ENCODE assay signal across 13 cellular contexts in genomic region chr4:15659768-15660394, GRCh38. TPM values are rescaled to one million over a fixed set of nuclear protein-coding genes. Genes with fewer than 3 reads are reported as not detected.
DNase-seq lines count a peak whose midpoint lies in the region; ATAC-seq, FAIRE-seq and TF ChIP-seq lines count a peak whose summit lies in the region.
"Had no signal": no experiment of that assay in that cellular context is flagged by ENCODE, and none has a peak within 500 bp of the region (broad histone marks: within the 10 kb centered on the region; RNA-seq: fewer than 3 reads in every experiment).

No MANE protein-coding gene starts in this region.

- peaks cover 21% of the 10 kb centered on the region for H3K4me1 ChIP-seq in A673 (ENCODE audit: insufficient read depth, low read length, poor library complexity, severe bottlenecking)
- H3K4me1 ChIP-seq in small intestine (ENCODE audit: control insufficient read depth in 2 of 2, insufficient read depth in 1 of 2, low read depth in 1 of 2, low read length in 1 of 2): peaks cover 0 to 5% of the 10 kb centered on the region in 2 donors

- WGBS in small intestine, 3 donors: 88 to 97% (median 93%) methylated on average over 4 of the region's 4 CpGs

- no peaks in the 10 kb centered on the region for H3K36me3 ChIP-seq in A673 (ENCODE audit: insufficient read depth, low read length, poor library complexity, severe bottlenecking)
- H3K36me3 ChIP-seq in small intestine (ENCODE audit: control insufficient read depth in 2 of 2, insufficient read depth in 2 of 2, low read length in 2 of 2): no peaks in the 10 kb centered on the region

- H3K4me3 Mint-ChIP-seq in activated T-helper 17 cell treated with anti-CD3 and anti-CD28 coated beads, Interleukin-2, amount 50 U/mL, for 72 hours: no peak overlapping the region

- DNase-seq in A673 (ENCODE audit: low spot score): peak; percentile 36
- DNase-seq in HL-60 (ENCODE audit: low read depth in 1 of 2, low spot score in 1 of 2): peak; percentile 90 to 93
- DNase-seq in left lobe of liver (ENCODE audit: low spot score): no peak
- no peak for DNase-seq in NCI-H2227 (lab: John Stamatoyannopoulos, UW; ENCODE audit: unreplicated experiment)
- no peak for DNase-seq in small intestine
- DNase-seq in DMS53 (lab: John Stamatoyannopoulos, UW): no peak
- no peak for DNase-seq in effector CD4-positive, alpha-beta T cell
- DNase-seq: activated T-cell treated with anti-CD3 and anti-CD28 coated beads, Interleukin-2, amount 50 U/mL, for 1 hour; left ventricle myocardium superior; testis had no signal

- H3K27me3 ChIP-seq in A673 (replicated peaks; ENCODE audit: insufficient read depth, low read depth, low read length, poor library complexity) (no peaks in the 10 kb centered on the region), HL-60 (ENCODE audit: insufficient read depth, poor library complexity, severe bottlenecking) (no peaks in the 10 kb centered on the region), small intestine (ENCODE audit: control insufficient read depth in 2 of 2, insufficient read depth in 2 of 2, low read length in 2 of 2) (no peaks in the 10 kb centered on the region)
- H3K27me3 ChIP-seq: testis had no signal

- TF ChIP-seq CTCF in A673 (conservative IDR thresholded peaks at IDR 0.05; ENCODE audit: low read depth, low read length) (no peak), HL-60 (IDR thresholded peaks at IDR 0.05; ENCODE audit: insufficient read depth, low read length) (no peak)

- intact Hi-C loops in A673 (cut with micrococcal nuclease; ENCODE audit: unreplicated experiment): no loop called here

- CTCF ChIA-PET in A673 (lab: Charles Lee): no interaction called here

- ATAC-seq in activated T-helper 17 cell treated with anti-CD3 and anti-CD28 coated beads, Interleukin-2, amount 50 U/mL, for 72 hours (replicated peaks): peak; percentile 20
- peak; percentile 8 for ATAC-seq in left lobe of liver
- ATAC-seq: left ventricle myocardium superior had no signal

- no peak overlapping the region for H3K4me3 ChIP-seq in A673 (ENCODE audit: low read depth, low read length, poor library complexity, severe bottlenecking)
- H3K4me3 ChIP-seq in HL-60 (replicated peaks; ENCODE audit: insufficient read depth, low read length): no peak overlapping the region
- H3K4me3 ChIP-seq in small intestine (ENCODE audit: low read depth in 1 of 2, low read length in 2 of 2): no peak overlapping the region
- H3K4me3 ChIP-seq: HAP-1, testis had no signal

- H3K4me1 Mint-ChIP-seq in activated T-helper 17 cell treated with anti-CD3 and anti-CD28 coated beads, Interleukin-2, amount 50 U/mL, for 72 hours: peaks cover 9% of the 10 kb centered on the region

- H3K9me3 Mint-ChIP-seq in activated T-helper 17 cell treated with anti-CD3 and anti-CD28 coated beads, Interleukin-2, amount 50 U/mL, for 72 hours: no peaks in the 10 kb centered on the region

- no peak for FAIRE-seq in small intestine (lab: Jason Lieb, UNC)
- FAIRE-seq: GM18507 had no signal

- no TSS peak for BruUV-seq in A673 (replicated peaks; lab: Mats Ljungman, UMichigan)

- no peaks in the 10 kb centered on the region for H3K36me3 Mint-ChIP-seq in activated T-helper 17 cell treated with anti-CD3 and anti-CD28 coated beads, Interleukin-2, amount 50 U/mL, for 72 hours (ENCODE audit: low read depth)

- H3K9me3 ChIP-seq in A673 (ENCODE audit: low read depth, low read length, poor library complexity, severe bottlenecking) (no peaks in the 10 kb centered on the region), small intestine (ENCODE audit: control insufficient read depth, low read depth) (no peaks in the 10 kb centered on the region)
- H3K9me3 ChIP-seq: HAP-1, testis had no signal

- no peaks in the 10 kb centered on the region for H3K27me3 Mint-ChIP-seq in activated T-helper 17 cell treated with anti-CD3 and anti-CD28 coated beads, Interleukin-2, amount 50 U/mL, for 72 hours

- POLR2A ChIA-PET in A673 (lab: Charles Lee; ENCODE audit: low non-redundant PET): interaction anchor here (0.6 to 0.7 kb wide), 2 partner anchors 10 to 1614 kb away, joined by 3 to 9 read pairs; no protein-coding TSS in a partner anchor

- peak overlapping the region; percentile 76 for H3K27ac ChIP-seq in A673 (ENCODE audit: low read depth, low read length, poor library complexity, severe bottlenecking)
- peak overlapping the region; percentile 75 for H3K27ac ChIP-seq in HL-60 (replicated peaks)
- no peak overlapping the region for H3K27ac ChIP-seq in small intestine (ENCODE audit: low read depth in 1 of 2, low read length in 1 of 2)

- no peak overlapping the region for H3K27ac Mint-ChIP-seq in activated T-helper 17 cell treated with anti-CD3 and anti-CD28 coated beads, Interleukin-2, amount 50 U/mL, for 72 hours

RNA-seq across cellular contexts. Expression of gene FBXL5, which starts 4.7 kb away (rescaled TPM):
- total RNA-seq in A673 (2021) (59.7 and 60.1 TPM in 2 replicates), left lobe of liver (38.9 TPM)
- total RNA-seq in activated T-helper 17 cell treated with anti-CD3 and anti-CD28 coated beads, Interleukin-2, amount 50 U/mL, for 72 hours: 10 to 100 TPM; 22.4 to 26.3 TPM
- polyA plus RNA-seq in small intestine: 10 to 100 TPM; 38.4 to 54.6 (median 52.6) TPM

RNA-seq across cellular contexts. Expression of gene FAM200B, which starts 21.7 kb away (rescaled TPM):
- 27.4 and 29.0 TPM in 2 replicates for total RNA-seq in A673 (2021)
- 10 to 100 TPM in 1 of 2 donors, 1 to 10 TPM in 1; 9.2 to 10.3 TPM for total RNA-seq in activated T-helper 17 cell treated with anti-CD3 and anti-CD28 coated beads, Interleukin-2, amount 50 U/mL, for 72 hours
- 14.3 TPM for total RNA-seq in left lobe of liver
- 10 to 100 TPM; 40.4 to 78.3 (median 58.9) TPM for polyA plus RNA-seq in small intestine

RNA-seq across cellular contexts. Expression of gene BST1, which starts 43.0 kb away (rescaled TPM):
- total RNA-seq in A673 (2021): 2.1 and 2.4 TPM in 2 replicates
- under 1 TPM; 0.32 to 0.58 TPM for total RNA-seq in activated T-helper 17 cell treated with anti-CD3 and anti-CD28 coated beads, Interleukin-2, amount 50 U/mL, for 72 hours
- total RNA-seq in left lobe of liver: 3.7 TPM
- 10 to 100 TPM; 13.4 to 83.8 (median 74.7) TPM for polyA plus RNA-seq in small intestine

Comparison
In these comparisons a context has a peak if more than half of its experiments do, and no peak if none do; other contexts are left out.
1. DNase-seq: peak in A673 (single experiment) and HL-60 (2 of 2); none in left lobe of liver (single experiment), NCI-H2227 (single experiment), small intestine (single experiment), DMS53 (single experiment) and effector CD4-positive, alpha-beta T cell (single experiment).
2. H3K27ac ChIP-seq: peak in A673 (single experiment) and HL-60 (single experiment); none in small intestine (0 of 2).